ENCODE assay signal across 8 cellular contexts in the genomic region with DNA sequence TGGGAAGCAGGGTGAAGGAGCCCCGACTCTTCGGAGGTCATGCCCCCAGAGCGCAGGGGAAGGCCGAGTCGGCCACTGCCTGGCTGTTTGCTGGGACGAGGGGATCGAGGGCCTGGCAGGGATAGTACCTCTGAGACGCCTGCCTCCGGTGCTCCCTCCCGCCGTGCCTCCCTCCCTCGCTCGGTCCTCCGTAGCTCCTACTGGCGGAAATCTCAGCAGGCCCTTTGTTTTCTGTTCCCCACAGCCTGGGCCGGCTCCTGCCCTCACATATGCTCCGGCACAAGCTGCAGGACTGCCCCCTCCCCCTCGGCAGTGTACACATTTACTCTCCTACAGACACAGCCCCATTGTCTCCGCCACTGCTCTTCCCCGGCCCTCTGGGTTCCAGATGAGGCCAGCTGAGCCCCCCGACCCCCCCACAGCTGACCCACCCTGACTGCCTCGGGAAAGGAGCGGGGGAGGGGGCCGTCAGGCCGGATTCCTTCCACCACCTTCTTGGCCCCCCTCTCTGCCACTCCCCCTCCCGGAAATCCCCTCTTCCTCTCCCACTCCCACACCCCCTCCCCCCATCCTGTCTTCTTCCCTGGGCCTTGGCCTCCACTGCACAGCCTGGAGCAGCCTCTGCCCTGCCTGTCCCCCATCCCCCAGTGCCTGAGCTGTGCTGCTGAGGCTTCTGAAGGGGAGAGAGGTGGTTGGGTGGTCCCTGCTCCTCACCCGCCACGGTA. TPM values are rescaled to one million over a fixed set of nuclear protein-coding genes. Genes with fewer than 3 reads are reported as not detected.
DNase-seq lines count a peak whose midpoint lies in the region; ATAC-seq and TF ChIP-seq lines count a peak whose summit lies in the region.

No MANE protein-coding gene starts in this region.

- H3K4me3 ChIP-seq in osteoblast (ENCODE audit: insufficient read depth, low read length) = peak overlapping the region; percentile 80

- no peaks in the 10 kb centered on the region for H3K9me3 ChIP-seq in osteoblast (ENCODE audit: low read depth, low read length)

- DNase-seq in DMS53 (lab: John Stamatoyannopoulos, UW) = peak; percentile 83
- DNase-seq in DMS53 treated with DMSO at 0.1 percent for 48 hours (lab: John Stamatoyannopoulos, UW; ENCODE audit: unreplicated experiment) = no peak
- DNase-seq in NCI-H2107 (lab: John Stamatoyannopoulos, UW) = peak; percentile 21
- no peak for DNase-seq in activated naive CD4-positive, alpha-beta T cell treated with anti-CD3 and anti-CD28 coated beads, Interleukin-2, amount 50 U/mL, for 72 hours (ENCODE audit: low spot score in 2 of 2)
- DNase-seq in head of caudate nucleus = peak; percentile 83 to 98 (median 94)
- DNase-seq in osteoblast (ENCODE audit: insufficient read length, low spot score, missing footprints) = peak; percentile 92

- peak in 1 of 2 donors; percentile 3 for ATAC-seq in activated naive CD4-positive, alpha-beta T cell treated with anti-CD3 and anti-CD28 coated beads, Interleukin-2, amount 50 U/mL, for 72 hours
- no peak for ATAC-seq in HG02588 (IDR thresholded peaks at IDR 0.05; ENCODE audit: unreplicated experiment)
- ATAC-seq in GM18520 (IDR thresholded peaks at IDR 0.05; ENCODE audit: unreplicated experiment) = no peak

- no peak for TF ChIP-seq CTCF in osteoblast (IDR thresholded peaks at IDR 0.05; ENCODE audit: extremely low read depth, low read depth, low read length)

- no peak overlapping the region for H2AFZ ChIP-seq in osteoblast (ENCODE audit: low read length)

- peak overlapping the region; percentile 86 to 90 for H3K27ac Mint-ChIP-seq in activated naive CD4-positive, alpha-beta T cell treated with anti-CD3 and anti-CD28 coated beads, Interleukin-2, amount 50 U/mL, for 72 hours

- H3K4me1 ChIP-seq in osteoblast (ENCODE audit: insufficient read depth, low read length) = peaks cover 28% of the 10 kb centered on the region

- peaks cover 54% of the 10 kb centered on the region for H3K79me2 ChIP-seq in osteoblast (ENCODE audit: insufficient read depth, low read length)

- intact Hi-C loops in head of caudate nucleus (cut with DNase I) = loop anchor here (2.0 kb wide), 1 partner anchor 16 kb away; a partner anchor contains a TSS

- H3K27ac ChIP-seq in osteoblast (ENCODE audit: low read depth, low read length) = peak overlapping the region; percentile 94

- H3K27me3 ChIP-seq in osteoblast (ENCODE audit: insufficient read depth, low read length) = no peaks in the 10 kb centered on the region

- peaks cover 12 to 38% of the 10 kb centered on the region in 2 donors for H3K36me3 Mint-ChIP-seq in activated naive CD4-positive, alpha-beta T cell treated with anti-CD3 and anti-CD28 coated beads, Interleukin-2, amount 50 U/mL, for 72 hours

- peak overlapping the region; percentile 82 for H3K4me2 ChIP-seq in osteoblast (ENCODE audit: insufficient read depth, low read length)

- H4K20me1 ChIP-seq in osteoblast (ENCODE audit: insufficient read depth, low read length) = peaks cover 41% of the 10 kb centered on the region

- no peaks in the 10 kb centered on the region for H3K9me3 Mint-ChIP-seq in activated naive CD4-positive, alpha-beta T cell treated with anti-CD3 and anti-CD28 coated beads, Interleukin-2, amount 50 U/mL, for 72 hours

- H3K36me3 ChIP-seq in osteoblast (ENCODE audit: insufficient read depth, low read length) = peaks cover 33% of the 10 kb centered on the region

RNA-seq across cellular contexts. Expression of a gene that starts 1.4 kb away (rescaled TPM):
- total RNA-seq in activated naive CD4-positive, alpha-beta T cell treated with anti-CD3 and anti-CD28 coated beads, Interleukin-2, amount 50 U/mL, for 72 hours = 100 to 1,000 TPM in 1 of 2 donors, 10 to 100 TPM in 1; 88.3 to 168 TPM
- total RNA-seq in osteoblast = 36.8 and 47.0 TPM in 2 replicates

RNA-seq across cellular contexts. Expression of a gene that starts 16.6 kb away (rescaled TPM):
- 1 to 10 TPM; 5.3 to 6.4 TPM for total RNA-seq in activated naive CD4-positive, alpha-beta T cell treated with anti-CD3 and anti-CD28 coated beads, Interleukin-2, amount 50 U/mL, for 72 hours
- total RNA-seq in osteoblast = 6.2 and 7.2 TPM in 2 replicates

RNA-seq across cellular contexts. Expression of a gene that starts 19.2 kb away (rescaled TPM):
- 10 to 100 TPM in 1 of 2 donors, 1 to 10 TPM in 1; 4.4 to 10.2 TPM for total RNA-seq in activated naive CD4-positive, alpha-beta T cell treated with anti-CD3 and anti-CD28 coated beads, Interleukin-2, amount 50 U/mL, for 72 hours
- total RNA-seq in osteoblast = 3.2 and 4.0 TPM in 2 replicates

RNA-seq across cellular contexts. Expression of a gene that starts 25.4 kb away (rescaled TPM):
- total RNA-seq in activated naive CD4-positive, alpha-beta T cell treated with anti-CD3 and anti-CD28 coated beads, Interleukin-2, amount 50 U/mL, for 72 hours = 1,000 to 10,000 TPM; 2,221 to 2,736 TPM
- 428 and 494 TPM in 2 replicates for total RNA-seq in osteoblast

RNA-seq across cellular contexts. Expression of a gene that starts 27.5 kb away (rescaled TPM):
- 10 to 100 TPM; 20.5 to 46.4 TPM for total RNA-seq in activated naive CD4-positive, alpha-beta T cell treated with anti-CD3 and anti-CD28 coated beads, Interleukin-2, amount 50 U/mL, for 72 hours
- total RNA-seq in osteoblast = 176 and 186 TPM in 2 replicates

Comparison
In these comparisons a context has a peak if more than half of its experiments do, and no peak if none do; other contexts are left out.
1. DNase-seq: peak in DMS53 (single experiment), NCI-H2107 (single experiment), head of caudate nucleus (42 of 42) and osteoblast (single experiment); none in DMS53 treated with DMSO at 0.1 percent for 48 hours (single experiment) and activated naive CD4-positive, alpha-beta T cell treated with anti-CD3 and anti-CD28 coated beads, Interleukin-2, amount 50 U/mL, for 72 hours (0 of 2).